Comparison of ENCODE assay signal across 20 cellular contexts in genomic region chr2:102668171-102668570, GRCh38. TPM values are rescaled to one million over a fixed set of nuclear protein-coding genes. Genes with fewer than 3 reads are reported as not detected.
"Had no signal": no experiment of that assay in that cellular context is flagged by ENCODE, and none has a peak within 500 bp of the region (broad histone marks: within the 10 kb centered on the region; RNA-seq: fewer than 3 reads in every experiment).

No MANE protein-coding gene starts in this region.

- ATAC-seq: Panc1, PC-3, SK-N-SH treated with all-trans-retinoic acid at 6 μM for 48 hours had no signal

- H3K27ac ChIP-seq: RWPE1 had no signal

- DNase-seq: KBM-7, MV-4-11, NCI-H1048, NCI-H1105, NCI-H1436 treated with DMSO at 0.1 percent for 48 hours, NCI-H1694, NCI-H187 treated with DMSO at 0.1 percent for 48 hours, NCI-H2029 treated with DMSO at 0.1 percent for 48 hours, NCI-H2171 treated with DMSO at 0.1 percent for 48 hours, NCI-H345, NCI-H446 treated with DMSO at 0.1 percent for 48 hours, NCI-H510A treated with DMSO at 0.1 percent for 48 hours, NCI-H526 treated with DMSO at 0.1 percent for 48 hours, PC-3, SHP77 had no signal

RNA-seq across cellular contexts. Expression of gene SLC9A2, which starts 48.8 kb away (rescaled TPM):
- total RNA-seq: LHCN-M2, OCI-LY7 had no signal
